9 cellular contexts compared by ENCODE assay signal in genomic region chr14:102768223-102769048, GRCh38. TPM values are rescaled to one million over a fixed set of nuclear protein-coding genes. Genes with fewer than 3 reads are reported as not detected.
A peak's percentile ranks its signal among the peaks of the same experiment; 100 is the strongest.
DNase-seq lines count a peak whose midpoint lies in the region; ATAC-seq, FAIRE-seq and TF ChIP-seq lines count a peak whose summit lies in the region.
"Had no signal": no experiment of that assay in that cellular context is flagged by ENCODE, and none has a peak within 500 bp of the region (broad histone marks: within the 10 kb centered on the region; RNA-seq: fewer than 3 reads in every experiment).

No MANE protein-coding gene starts in this region.

- H3K9me3 Mint-ChIP-seq in activated T-cell treated with anti-CD3 and anti-CD28 coated beads, Interleukin-2, amount 50 U/mL, for 24 hours: no peaks in the 10 kb centered on the region
- H3K9me3 Mint-ChIP-seq: nephron had no signal

- TF ChIP-seq POLR2A in H54 (IDR thresholded peaks at IDR 0.05; ENCODE audit: low read depth, low read length): no peak
- TF ChIP-seq POLR2A in sigmoid colon (IDR thresholded peaks at IDR 0.05): no peak

- H3K4me1 Mint-ChIP-seq in activated T-cell treated with anti-CD3 and anti-CD28 coated beads, Interleukin-2, amount 50 U/mL, for 24 hours (ENCODE audit: low read depth): peaks cover 12% of the 10 kb centered on the region
- H3K4me1 Mint-ChIP-seq: nephron had no signal

- TF ChIP-seq CTCF in sigmoid colon (IDR thresholded peaks at IDR 0.05): no peak

- WGBS in sigmoid colon, 2 donors: 83 to 87% methylated on average over 19 of the region's 19 CpGs

- H3K9ac ChIP-seq in mucosa of rectum (ENCODE audit: low read depth in 1 of 2, low read length in 2 of 2): no peak overlapping the region

- no peak overlapping the region for H3K4me3 Mint-ChIP-seq in activated T-cell treated with anti-CD3 and anti-CD28 coated beads, Interleukin-2, amount 50 U/mL, for 24 hours
- H3K4me3 Mint-ChIP-seq: nephron had no signal

- ATAC-seq in GM18858 (IDR thresholded peaks at IDR 0.05; ENCODE audit: unreplicated experiment) (peak; percentile 43), GM21737 (IDR thresholded peaks at IDR 0.05; ENCODE audit: unreplicated experiment) (peak; percentile 46)

- TF ChIP-seq EP300 in sigmoid colon (IDR thresholded peaks at IDR 0.05): no peak

- H3K9me3 ChIP-seq in mucosa of rectum (ENCODE audit: control insufficient read depth in 2 of 2, low read length in 2 of 2): no peaks in the 10 kb centered on the region
- H3K9me3 ChIP-seq in sigmoid colon: no peaks in the 10 kb centered on the region

- DNase-seq in NOMO-1 (lab: John Stamatoyannopoulos, UW; ENCODE audit: unreplicated experiment in 2 of 2) (peak; percentile 49 to 87), H54 (ENCODE audit: insufficient read length, low spot score) (no peak), sigmoid colon (no peak), dermis blood vessel endothelial cell (no peak)
- DNase-seq in activated T-cell treated with anti-CD3 and anti-CD28 coated beads, Interleukin-2, amount 50 U/mL, for 24 hours: no peak

- no peaks in the 10 kb centered on the region for H3K36me3 Mint-ChIP-seq in activated T-cell treated with anti-CD3 and anti-CD28 coated beads, Interleukin-2, amount 50 U/mL, for 24 hours (ENCODE audit: low read depth)

- no peak for FAIRE-seq in H54 (lab: Jason Lieb, UNC)

- H3K4me1 ChIP-seq in mucosa of rectum (ENCODE audit: control insufficient read depth in 2 of 2, insufficient read depth in 2 of 2, low read length in 2 of 2) (no peaks in the 10 kb centered on the region), sigmoid colon (no peaks in the 10 kb centered on the region)

- no peaks in the 10 kb centered on the region for H3K27me3 Mint-ChIP-seq in activated T-cell treated with anti-CD3 and anti-CD28 coated beads, Interleukin-2, amount 50 U/mL, for 24 hours

- H3K27me3 ChIP-seq in mucosa of rectum (ENCODE audit: control insufficient read depth in 2 of 2, insufficient read depth in 2 of 2, low read length in 2 of 2) (no peaks in the 10 kb centered on the region), sigmoid colon (peaks cover 0 to 7% (median 0%) of the 10 kb centered on the region in 3 donors)

- intact Hi-C loops in sigmoid colon (cut with DNase I): no loop called here

- peak overlapping the region; percentile 8 to 32 for H3K27ac ChIP-seq in mucosa of rectum (ENCODE audit: low read depth in 2 of 2, low read length in 2 of 2)
- H3K27ac ChIP-seq in sigmoid colon: no peak overlapping the region

- H3K36me3 ChIP-seq in mucosa of rectum (ENCODE audit: control insufficient read depth in 2 of 2, insufficient read depth in 2 of 2, low read length in 2 of 2): no peaks in the 10 kb centered on the region
- no peaks in the 10 kb centered on the region for H3K36me3 ChIP-seq in sigmoid colon

- H3K4me3 ChIP-seq in mucosa of rectum (ENCODE audit: low read length in 2 of 2) (no peak overlapping the region), sigmoid colon (no peak overlapping the region)

- no peak overlapping the region for H3K27ac Mint-ChIP-seq in activated T-cell treated with anti-CD3 and anti-CD28 coated beads, Interleukin-2, amount 50 U/mL, for 24 hours
- H3K27ac Mint-ChIP-seq: nephron had no signal

RNA-seq across cellular contexts. Expression of gene TRAF3, which starts 8.8 kb away (rescaled TPM):
- total RNA-seq in sigmoid colon (10 to 100 TPM in 3 of 4 donors, 1 to 10 TPM in 1; 9.5 to 16.1 (median 13.3) TPM), dermis blood vessel endothelial cell (27.6 and 30.3 TPM in 2 replicates)
- polyA plus RNA-seq in sigmoid colon: 10 to 100 TPM; 10.8 to 18.6 (median 12.3) TPM

Comparison
In these comparisons a context has a peak if more than half of its experiments do, and no peak if none do; other contexts are left out.
1. DNase-seq: peak in NOMO-1 (2 of 2); none in H54 (single experiment), sigmoid colon (single experiment), dermis blood vessel endothelial cell (single experiment) and activated T-cell treated with anti-CD3 and anti-CD28 coated beads, Interleukin-2, amount 50 U/mL, for 24 hours (single experiment).
2. H3K27ac ChIP-seq: peak in mucosa of rectum (2 of 2); none in sigmoid colon (0 of 4).